24 cellular contexts compared by ENCODE assay signal in the genomic region with DNA sequence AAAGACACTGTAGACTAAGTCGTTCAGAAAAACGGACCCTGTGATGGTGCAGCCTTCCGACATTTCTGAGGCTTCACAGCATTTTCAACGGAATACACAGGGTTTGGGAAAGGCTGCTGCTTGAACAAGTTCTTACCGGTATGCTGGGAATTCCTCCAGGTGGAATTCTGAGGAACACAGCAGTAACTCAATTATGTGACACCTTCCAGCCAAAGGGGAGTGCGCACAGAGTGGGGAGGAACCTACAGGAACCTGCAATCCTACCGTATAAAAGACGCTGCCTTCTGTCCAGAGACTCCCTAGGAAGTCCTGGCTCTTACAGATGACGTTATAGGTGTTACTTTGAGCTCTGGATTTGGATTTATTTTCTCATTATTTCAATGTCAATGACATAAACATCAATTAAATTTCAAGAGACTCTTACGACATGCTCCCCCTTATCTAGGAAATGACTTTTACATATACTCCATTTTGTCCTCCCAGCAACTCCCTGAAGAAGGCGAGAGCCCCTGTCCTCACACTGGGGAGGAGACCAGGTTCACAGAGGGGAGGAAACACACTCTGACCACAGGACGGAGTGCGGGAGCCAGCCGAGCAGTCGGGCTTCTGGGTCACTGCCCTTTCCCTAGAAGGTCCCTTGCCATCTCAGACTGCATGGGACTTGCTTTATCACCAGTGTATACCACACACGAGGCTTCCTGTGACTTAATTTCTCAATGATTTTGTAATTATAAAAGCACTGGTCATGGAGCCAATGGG. TPM values are rescaled to one million over a fixed set of nuclear protein-coding genes. Genes with fewer than 3 reads are reported as not detected.
DNase-seq lines count a peak whose midpoint lies in the region; ATAC-seq and TF ChIP-seq lines count a peak whose summit lies in the region.
"Had no signal": no experiment of that assay in that cellular context is flagged by ENCODE, and none has a peak within 500 bp of the region (broad histone marks: within the 10 kb centered on the region; RNA-seq: fewer than 3 reads in every experiment).

No MANE protein-coding gene starts in this region.

- no peak overlapping the region for H2AFZ ChIP-seq in neuronal stem cell (ENCODE audit: low read length)
- H2AFZ ChIP-seq: GM23338 had no signal

- peaks cover 35% of the 10 kb centered on the region for H3K4me1 Mint-ChIP-seq in endodermal cell

- TF ChIP-seq CTCF in endodermal cell (conservative IDR thresholded peaks at IDR 0.05), result no peak
- TF ChIP-seq CTCF in upper lobe of right lung (IDR thresholded peaks at IDR 0.05), result no peak

- no peak overlapping the region for H4K91ac ChIP-seq in neuronal stem cell (ENCODE audit: low read depth, low read length, poor library complexity)

- 85 to 95% methylated on average over 9 to 16 of the region's 16 CpGs for WGBS in endodermal cell (ENCODE audit: insufficient coverage in 1 of 2, insufficient read length in 1 of 2), 2 experiments
- no CpG with 5 or more reads among the region's 16 CpGs for WGBS in neuronal stem cell (ENCODE audit: extremely low coverage in 2 of 2, insufficient read length in 2 of 2, insufficient replicate concordance in 1 of 2), 2 donors

- DNase-seq in cardiac septum (ENCODE audit: low spot score) (peak; percentile 36), left ventricle myocardium superior (no peak), endodermal cell (peak; percentile 55), neuronal stem cell (ENCODE audit: low spot score) (no peak), upper lobe of right lung (peak; percentile 15), middle frontal gyrus (ENCODE audit: extremely low spot score, low spot score) (no peak), DMS53 treated with DMSO at 0.1 percent for 48 hours (lab: John Stamatoyannopoulos, UW; ENCODE audit: unreplicated experiment) (no peak)
- DNase-seq: H9, KBM-7, MG63, NCI-H1105 treated with DMSO at 0.1 percent for 48 hours, NCI-H146, NCI-H1930, NCI-H2107, NCI-H524 treated with DMSO at 0.1 percent for 48 hours, NCI-H774, PC-3, SJCRH30 had no signal

- peak overlapping the region; percentile 31 for H3K14ac ChIP-seq in neuronal stem cell (ENCODE audit: low read length)

- H2BK120ac ChIP-seq in neuronal stem cell (ENCODE audit: low read depth, low read length), result no peak overlapping the region

- no peak overlapping the region for H2BK5ac ChIP-seq in neuronal stem cell (ENCODE audit: low read length)

- H4K8ac ChIP-seq in neuronal stem cell (ENCODE audit: low read depth, low read length), result no peak overlapping the region

- no peaks in the 10 kb centered on the region for H3K9me3 Mint-ChIP-seq in endodermal cell
- H3K9me3 Mint-ChIP-seq: CD4-positive, alpha-beta T cell; H9 had no signal

- no peak for ATAC-seq in left ventricle myocardium superior
- no peak for ATAC-seq in upper lobe of right lung
- ATAC-seq in GM18511 (IDR thresholded peaks at IDR 0.05; ENCODE audit: unreplicated experiment), result no peak
- ATAC-seq: GM23338 had no signal

- H3K27ac Mint-ChIP-seq in endodermal cell, result no peak overlapping the region
- H3K27ac Mint-ChIP-seq: CD4-positive, alpha-beta T cell; GM23338 had no signal

- H3K36me3 Mint-ChIP-seq in endodermal cell (ENCODE audit: low read depth), result no peaks in the 10 kb centered on the region

- no peak overlapping the region for H2AK5ac ChIP-seq in neuronal stem cell (ENCODE audit: low read depth, low read length)

- H3K36me3 ChIP-seq in endodermal cell (ENCODE audit: control insufficient read depth, insufficient read depth, low read length), result no peaks in the 10 kb centered on the region
- H3K36me3 ChIP-seq in neuronal stem cell (replicated peaks in 1 of 2; ENCODE audit: control insufficient read depth in 2 of 2, insufficient read depth in 2 of 2, low read length in 2 of 2), result no peaks in the 10 kb centered on the region
- H3K36me3 ChIP-seq in upper lobe of right lung, result no peaks in the 10 kb centered on the region
- H3K36me3 ChIP-seq: BLaER1 treated with 17β-estradiol and CSF1 and Interleukin-3, amounts not matched to agents 10 nM and 100 nM; MG63; SJCRH30 had no signal

- H3K27me3 Mint-ChIP-seq in endodermal cell (ENCODE audit: insufficient read depth), result peaks cover 4% of the 10 kb centered on the region

- H3K4me1 ChIP-seq in endodermal cell (ENCODE audit: control insufficient read depth, insufficient read depth, low read length) (no peaks in the 10 kb centered on the region), neuronal stem cell (ENCODE audit: control insufficient read depth in 2 of 2, insufficient read depth in 1 of 2, low read depth in 1 of 2, low read length in 2 of 2) (peaks cover 0 to 18% of the 10 kb centered on the region in 2 donors), upper lobe of right lung (no peaks in the 10 kb centered on the region)
- H3K4me1 ChIP-seq: SJCRH30 had no signal

- H3K4me3 ChIP-seq in endodermal cell (ENCODE audit: low read length) (no peak overlapping the region), neuronal stem cell (ENCODE audit: low read length in 2 of 2) (no peak overlapping the region), upper lobe of right lung (no peak overlapping the region)
- H3K4me3 ChIP-seq: BLaER1 treated with 17β-estradiol and CSF1 and Interleukin-3, amounts not matched to agents 10 nM and 100 nM; GM23338; MG63; SJCRH30 had no signal

- intact Hi-C loops in cardiac septum (cut with DNase I), result no loop called here
- intact Hi-C loops in left ventricle myocardium superior (cut with micrococcal nuclease), result no loop called here
- intact Hi-C loops in upper lobe of right lung (cut with DNase I), result no loop called here

- no peak overlapping the region for H3K4me3 Mint-ChIP-seq in endodermal cell
- H3K4me3 Mint-ChIP-seq: CD4-positive, alpha-beta T cell; GM23338; H9 had no signal

- H3K4me2 ChIP-seq in neuronal stem cell (ENCODE audit: insufficient read depth, low read length, poor library complexity, severe bottlenecking), result no peak overlapping the region
- H3K4me2 ChIP-seq: GM23338 had no signal

- H3K27me3 ChIP-seq in endodermal cell (ENCODE audit: control insufficient read depth, insufficient read depth, low read length, poor library complexity, severe bottlenecking), result no peaks in the 10 kb centered on the region
- peaks cover 0 to 52% (median 0%) of the 10 kb centered on the region in 3 experiments for H3K27me3 ChIP-seq in neuronal stem cell (ENCODE audit: control insufficient read depth in 3 of 3, insufficient read depth in 3 of 3, low read depth in 1 of 3, low read length in 3 of 3)
- peaks cover 24% of the 10 kb centered on the region for H3K27me3 ChIP-seq in upper lobe of right lung
- H3K27me3 ChIP-seq: MG63, SJCRH30 had no signal

- no peak overlapping the region for H3K4ac ChIP-seq in neuronal stem cell (ENCODE audit: low read length)

- no peak overlapping the region for H2BK12ac ChIP-seq in neuronal stem cell (ENCODE audit: low read length)

- H3K9ac ChIP-seq in endodermal cell (ENCODE audit: extremely low read depth, low read length, poor library complexity, severe bottlenecking) (no peak overlapping the region), neuronal stem cell (ENCODE audit: low read depth, low read length, poor library complexity) (no peak overlapping the region)
- H3K9ac ChIP-seq: BLaER1 treated with 17β-estradiol and CSF1 and Interleukin-3, amounts not matched to agents 10 nM and 100 nM had no signal

- H3K18ac ChIP-seq in neuronal stem cell (ENCODE audit: low read length), result no peak overlapping the region

- H3K23ac ChIP-seq in neuronal stem cell (ENCODE audit: low read depth, low read length, poor library complexity), result no peak overlapping the region

- H3K9me3 ChIP-seq in endodermal cell (ENCODE audit: control insufficient read depth, low read length) (no peaks in the 10 kb centered on the region), neuronal stem cell (replicated peaks in 1 of 2; ENCODE audit: control insufficient read depth in 2 of 2, insufficient read depth in 1 of 2, low read depth in 1 of 2, low read length in 2 of 2) (peaks cover 0 to 5% of the 10 kb centered on the region in 2 donors), upper lobe of right lung (no peaks in the 10 kb centered on the region)
- H3K9me3 ChIP-seq: BLaER1 treated with 17β-estradiol and CSF1 and Interleukin-3, amounts not matched to agents 10 nM and 100 nM; MG63; SJCRH30 had no signal

- no peaks in the 10 kb centered on the region for H3K79me1 ChIP-seq in neuronal stem cell (ENCODE audit: low read depth, low read length)

- no peak overlapping the region for H3K27ac ChIP-seq in endodermal cell (ENCODE audit: low read depth, low read length)
- H3K27ac ChIP-seq in neuronal stem cell (replicated peaks; ENCODE audit: low read length), result no peak overlapping the region
- H3K27ac ChIP-seq in upper lobe of right lung, result no peak overlapping the region
- H3K27ac ChIP-seq: BLaER1 treated with 17β-estradiol and CSF1 and Interleukin-3, amounts not matched to agents 10 nM and 100 nM; SJCRH30 had no signal

- no peak overlapping the region for H2BK15ac ChIP-seq in neuronal stem cell (ENCODE audit: low read length)

RNA-seq across cellular contexts. Expression of a gene that starts 27.9 kb away (rescaled TPM):
- total RNA-seq in cardiac septum (23.2 TPM), left ventricle myocardium superior (21.3 TPM), endodermal cell (1 to 10 TPM in 1 of 2 donors, under 1 TPM in 1; 0.64 to 1.8 TPM), upper lobe of right lung (4.5 TPM)
- 0.57 TPM for polyA plus RNA-seq in endodermal cell (2013, experiment 1 of 2)
- polyA plus RNA-seq in endodermal cell (2013, experiment 2 of 2), result 0.41 TPM
- polyA plus RNA-seq in neuronal stem cell (2013, experiment 1 of 2), result 2.8 TPM
- 2.6 TPM for polyA plus RNA-seq in neuronal stem cell (2013, experiment 2 of 2)
- total RNA-seq: HT1080, PC-3 had no signal
- polyA plus RNA-seq: AG04450 had no signal

Comparison
In these comparisons a context has a peak if more than half of its experiments do, and no peak if none do; other contexts are left out.
1. DNase-seq: peak in cardiac septum (single experiment), endodermal cell (single experiment) and upper lobe of right lung (single experiment); none in left ventricle myocardium superior (single experiment), neuronal stem cell (single experiment), middle frontal gyrus (single experiment) and DMS53 treated with DMSO at 0.1 percent for 48 hours (single experiment).